Comparison of ENCODE assay signal across 8 cellular contexts in genomic region chr1:101820080-101820479, GRCh38.
A peak's percentile ranks its signal among the peaks of the same experiment; 100 is the strongest.
DNase-seq lines count a peak whose midpoint lies in the region; ATAC-seq, FAIRE-seq and TF ChIP-seq lines count a peak whose summit lies in the region.

No MANE protein-coding gene starts in this region.

- ATAC-seq in GM18517 (IDR thresholded peaks at IDR 0.05; ENCODE audit: unreplicated experiment), result no peak

- H3K36me3 ChIP-seq in left ventricle myocardium inferior, result no peaks in the 10 kb centered on the region
- H3K36me3 ChIP-seq in tibial artery, result no peaks in the 10 kb centered on the region

- intact Hi-C loops in left ventricle myocardium inferior (cut with micrococcal nuclease) (no loop called here), tibial artery (cut with DNase I; ENCODE audit: low total_unique reads) (no loop called here)

- peak; percentile 10 to 27 for DNase-seq in SHP77 (lab: John Stamatoyannopoulos, UW)
- no peak for DNase-seq in left ventricle myocardium inferior
- DNase-seq in tibial artery, result no peak
- DNase-seq in activated T-cell treated with anti-CD3 and anti-CD28 coated beads, Interleukin-2, amount 50 U/mL, for 1 hour, result no peak
- DNase-seq in mesenteric fat pad (ENCODE audit: low spot score), result no peak

- no peak for TF ChIP-seq EP300 in Ishikawa (IDR thresholded peaks at IDR 0.05; ENCODE audit: borderline replicate concordance)

- peak; percentile 41 for FAIRE-seq in G401.6 (lab: Jason Lieb, UNC)

- no peaks in the 10 kb centered on the region for H3K4me1 ChIP-seq in left ventricle myocardium inferior
- no peaks in the 10 kb centered on the region for H3K4me1 ChIP-seq in tibial artery

- H3K27ac ChIP-seq in left ventricle myocardium inferior (replicated peaks), result no peak overlapping the region
- no peak overlapping the region for H3K27ac ChIP-seq in tibial artery

- H3K4me3 ChIP-seq in left ventricle myocardium inferior (no peak overlapping the region), tibial artery (no peak overlapping the region)

- TF ChIP-seq RAD21 in Ishikawa (IDR thresholded peaks at IDR 0.05; ENCODE audit: low read depth), result peak; percentile 72

- no peaks in the 10 kb centered on the region for H3K27me3 ChIP-seq in left ventricle myocardium inferior (ENCODE audit: low read depth)
- no peaks in the 10 kb centered on the region for H3K27me3 ChIP-seq in tibial artery

- no peaks in the 10 kb centered on the region for H3K9me3 ChIP-seq in left ventricle myocardium inferior (replicated peaks)
- H3K9me3 ChIP-seq in tibial artery, result no peaks in the 10 kb centered on the region

- TF ChIP-seq CTCF in left ventricle myocardium inferior (IDR thresholded peaks at IDR 0.05; ENCODE audit: borderline replicate concordance) (peak; percentile 65), tibial artery (IDR thresholded peaks at IDR 0.05) (no peak)

TF ChIP-seq in Ishikawa, 13 proteins besides CTCF, POLR2A, EP300 and RAD21:
- TF ChIP-seq, protein P1, sequence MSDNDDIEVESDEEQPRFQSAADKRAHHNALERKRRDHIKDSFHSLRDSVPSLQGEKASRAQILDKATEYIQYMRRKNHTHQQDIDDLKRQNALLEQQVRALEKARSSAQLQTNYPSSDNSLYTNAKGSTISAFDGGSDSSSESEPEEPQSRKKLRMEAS (IDR thresholded peaks at IDR 0.05), result no peak
- TF ChIP-seq CEBPB (IDR thresholded peaks at IDR 0.05) (no peak), FOXM1 (IDR thresholded peaks at IDR 0.05; ENCODE audit: borderline replicate concordance, low read depth) (no peak), YY1 (IDR thresholded peaks at IDR 0.05; ENCODE audit: low read depth) (no peak), USF1 (IDR thresholded peaks at IDR 0.05) (no peak), NFIC (IDR thresholded peaks at IDR 0.05) (no peak), TAF1 (IDR thresholded peaks at IDR 0.05; ENCODE audit: low read depth) (no peak), TCF12 (IDR thresholded peaks at IDR 0.05; ENCODE audit: low read depth) (no peak), CREB1 (IDR thresholded peaks at IDR 0.05; ENCODE audit: low read depth) (no peak), ZBTB7A (IDR thresholded peaks at IDR 0.05; ENCODE audit: low read depth) (no peak), TEAD4 (IDR thresholded peaks at IDR 0.05) (no peak), EGR1 (IDR thresholded peaks at IDR 0.05) (no peak)
- TF ChIP-seq, protein P2, sequence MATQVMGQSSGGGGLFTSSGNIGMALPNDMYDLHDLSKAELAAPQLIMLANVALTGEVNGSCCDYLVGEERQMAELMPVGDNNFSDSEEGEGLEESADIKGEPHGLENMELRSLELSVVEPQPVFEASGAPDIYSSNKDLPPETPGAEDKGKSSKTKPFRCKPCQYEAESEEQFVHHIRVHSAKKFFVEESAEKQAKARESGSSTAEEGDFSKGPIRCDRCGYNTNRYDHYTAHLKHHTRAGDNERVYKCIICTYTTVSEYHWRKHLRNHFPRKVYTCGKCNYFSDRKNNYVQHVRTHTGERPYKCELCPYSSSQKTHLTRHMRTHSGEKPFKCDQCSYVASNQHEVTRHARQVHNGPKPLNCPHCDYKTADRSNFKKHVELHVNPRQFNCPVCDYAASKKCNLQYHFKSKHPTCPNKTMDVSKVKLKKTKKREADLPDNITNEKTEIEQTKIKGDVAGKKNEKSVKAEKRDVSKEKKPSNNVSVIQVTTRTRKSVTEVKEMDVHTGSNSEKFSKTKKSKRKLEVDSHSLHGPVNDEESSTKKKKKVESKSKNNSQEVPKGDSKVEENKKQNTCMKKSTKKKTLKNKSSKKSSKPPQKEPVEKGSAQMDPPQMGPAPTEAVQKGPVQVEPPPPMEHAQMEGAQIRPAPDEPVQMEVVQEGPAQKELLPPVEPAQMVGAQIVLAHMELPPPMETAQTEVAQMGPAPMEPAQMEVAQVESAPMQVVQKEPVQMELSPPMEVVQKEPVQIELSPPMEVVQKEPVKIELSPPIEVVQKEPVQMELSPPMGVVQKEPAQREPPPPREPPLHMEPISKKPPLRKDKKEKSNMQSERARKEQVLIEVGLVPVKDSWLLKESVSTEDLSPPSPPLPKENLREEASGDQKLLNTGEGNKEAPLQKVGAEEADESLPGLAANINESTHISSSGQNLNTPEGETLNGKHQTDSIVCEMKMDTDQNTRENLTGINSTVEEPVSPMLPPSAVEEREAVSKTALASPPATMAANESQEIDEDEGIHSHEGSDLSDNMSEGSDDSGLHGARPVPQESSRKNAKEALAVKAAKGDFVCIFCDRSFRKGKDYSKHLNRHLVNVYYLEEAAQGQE (IDR thresholded peaks at IDR 0.05; ENCODE audit: low read depth), result no peak

Comparison
In these comparisons a context has a peak if more than half of its experiments do, and no peak if none do; other contexts are left out.
1. DNase-seq: peak in SHP77 (2 of 2); none in left ventricle myocardium inferior (single experiment), tibial artery (0 of 2), activated T-cell treated with anti-CD3 and anti-CD28 coated beads, Interleukin-2, amount 50 U/mL, for 1 hour (single experiment) and mesenteric fat pad (single experiment).